Comparison of ENCODE assay signal across 1 cellular context in the genomic region with DNA sequence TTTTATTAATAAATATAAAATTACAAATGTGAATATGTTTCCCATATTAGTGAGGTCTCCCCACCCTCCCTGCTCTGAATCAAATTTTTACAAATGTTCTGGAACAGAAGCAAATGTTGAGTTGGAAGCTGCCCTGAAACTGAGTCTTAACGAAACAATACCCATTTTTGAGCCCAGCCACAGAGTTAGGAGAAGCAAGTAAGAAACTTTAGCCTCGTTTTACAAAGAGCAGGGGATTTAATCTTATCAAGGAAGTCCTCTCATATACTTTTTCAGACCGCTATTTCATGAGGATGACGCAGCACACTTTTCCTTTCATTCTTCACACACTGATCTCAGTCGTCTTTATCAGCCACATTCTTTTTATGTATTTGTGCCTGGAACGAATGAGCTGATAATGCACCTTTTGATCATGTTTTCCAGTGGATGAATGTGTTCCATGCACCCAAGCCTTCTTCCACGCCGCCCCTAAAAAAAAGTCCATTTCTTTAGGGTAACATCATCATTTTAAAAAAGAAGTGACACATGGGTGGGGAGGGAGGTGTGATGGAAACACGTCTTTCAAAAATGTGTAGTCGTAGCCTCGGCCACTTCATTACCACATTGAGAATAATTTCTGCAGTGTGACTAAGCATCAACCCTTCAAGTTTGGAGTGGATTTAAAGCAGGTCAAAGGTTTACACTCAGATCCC.
A peak's percentile ranks its signal among the peaks of the same experiment; 100 is the strongest.
TF ChIP-seq lines count a peak whose summit lies in the region.

No MANE protein-coding gene starts in this region.

TF ChIP-seq in K562, 482 proteins besides CTCF, POLR2A, EP300 and RAD21 (continued from another document and continues in another):
- no peak for TF ChIP-seq CREB3 (tag; conservative IDR thresholded peaks at IDR 0.05; ENCODE audit: low read depth)
- TF ChIP-seq RBM39 (optimal IDR thresholded peaks at IDR 0.05; ENCODE audit: low read depth, low read length), result no peak
- no peak for TF ChIP-seq PTTG1 (tag; IDR thresholded peaks at IDR 0.05; ENCODE audit: low read depth)
- no peak for TF ChIP-seq YBX1 (IDR thresholded peaks at IDR 0.05)
- no peak for TF ChIP-seq ZNF347 (CRISPR knock-in tag; IDR thresholded peaks at IDR 0.05; ENCODE audit: low read depth)
- TF ChIP-seq ZNF324 (CRISPR knock-in tag; IDR thresholded peaks at IDR 0.05), result no peak
- TF ChIP-seq CREM (IDR thresholded peaks at IDR 0.05; ENCODE audit: low read depth), result peak; percentile 58
- no peak for TF ChIP-seq ZNF436 (CRISPR knock-in tag; IDR thresholded peaks at IDR 0.05)
- TF ChIP-seq ZNF133 (CRISPR knock-in tag; IDR thresholded peaks at IDR 0.05), result no peak
- no peak; the same call in 1 of the 2 replicates for TF ChIP-seq CC2D1A (IDR thresholded peaks at IDR 0.05)
- TF ChIP-seq, protein P1, sequence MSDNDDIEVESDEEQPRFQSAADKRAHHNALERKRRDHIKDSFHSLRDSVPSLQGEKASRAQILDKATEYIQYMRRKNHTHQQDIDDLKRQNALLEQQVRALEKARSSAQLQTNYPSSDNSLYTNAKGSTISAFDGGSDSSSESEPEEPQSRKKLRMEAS (CRISPR knock-in tag; IDR thresholded peaks at IDR 0.05), result no peak
- TF ChIP-seq ZNF511 (CRISPR knock-in tag; IDR thresholded peaks at IDR 0.05), result no peak
- no peak for TF ChIP-seq U2AF1 (optimal IDR thresholded peaks at IDR 0.05; ENCODE audit: low read depth, low read length)
- TF ChIP-seq CHD2 (IDR thresholded peaks at IDR 0.05; ENCODE audit: low read depth, low read length), result no peak
- no peak for TF ChIP-seq ATF2 (CRISPR knock-in tag; IDR thresholded peaks at IDR 0.05)
- no peak for TF ChIP-seq PCBP1 (IDR thresholded peaks at IDR 0.05; ENCODE audit: low read depth, low read length, poor library complexity, severe bottlenecking)
- TF ChIP-seq CHD4 (IDR thresholded peaks at IDR 0.05; ENCODE audit: insufficient read depth, insufficient replicate concordance, low read depth, low read length, poor library complexity, severe bottlenecking), result no peak
- peak; percentile 11 for TF ChIP-seq HDAC3 (IDR thresholded peaks at IDR 0.05; ENCODE audit: borderline replicate concordance, partially characterized antibody)
- no peak for TF ChIP-seq PCBP2 (IDR thresholded peaks at IDR 0.05; ENCODE audit: low read depth, low read length, poor library complexity, severe bottlenecking)
- TF ChIP-seq ZNF274 (IDR thresholded peaks at IDR 0.05; ENCODE audit: borderline replicate concordance, low read depth, low read length), result no peak
- no peak for TF ChIP-seq ZNF12 (CRISPR knock-in tag; IDR thresholded peaks at IDR 0.05)
- TF ChIP-seq GATAD2B (IDR thresholded peaks at IDR 0.05; ENCODE audit: borderline replicate concordance), result 0 out of 2 replicates have a peak, but pooled peaks have one; percentile 48
- TF ChIP-seq KLF13 (tag; IDR thresholded peaks at IDR 0.05; ENCODE audit: borderline replicate concordance, low read depth), result no peak
- no peak for TF ChIP-seq SLC30A9 (CRISPR knock-in tag; IDR thresholded peaks at IDR 0.05)
- TF ChIP-seq, protein P2, sequence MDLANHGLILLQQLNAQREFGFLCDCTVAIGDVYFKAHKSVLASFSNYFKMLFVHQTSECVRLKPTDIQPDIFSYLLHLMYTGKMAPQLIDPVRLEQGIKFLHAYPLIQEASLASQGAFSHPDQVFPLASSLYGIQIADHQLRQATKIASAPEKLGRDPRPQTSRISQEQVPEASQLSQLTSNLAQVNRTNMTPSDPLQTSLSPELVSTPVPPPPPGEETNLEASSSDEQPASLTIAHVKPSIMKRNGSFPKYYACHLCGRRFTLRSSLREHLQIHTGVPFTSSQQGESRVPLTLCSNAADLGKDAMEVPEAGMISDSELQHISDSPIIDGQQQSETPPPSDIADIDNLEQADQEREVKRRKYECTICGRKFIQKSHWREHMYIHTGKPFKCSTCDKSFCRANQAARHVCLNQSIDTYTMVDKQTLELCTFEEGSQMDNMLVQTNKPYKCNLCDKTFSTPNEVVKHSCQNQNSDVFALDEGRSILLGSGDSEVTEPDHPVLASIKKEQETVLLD (IDR thresholded peaks at IDR 0.05), result 0 out of 2 replicates have a peak, but pooled peaks have one; percentile 22
- no peak for TF ChIP-seq MYBL2 (IDR thresholded peaks at IDR 0.05; ENCODE audit: low read depth)
- no peak for TF ChIP-seq MYBL2 (CRISPR knock-in tag; IDR thresholded peaks at IDR 0.05; ENCODE audit: borderline replicate concordance)
- no peak for TF ChIP-seq ETS2 (tag; IDR thresholded peaks at IDR 0.05; ENCODE audit: borderline replicate concordance, poor library complexity, severe bottlenecking)
- TF ChIP-seq HNRNPL (IDR thresholded peaks at IDR 0.05; ENCODE audit: low read depth, low read length), result no peak
- no peak for TF ChIP-seq SMAD4 (CRISPR knock-in tag; conservative IDR thresholded peaks at IDR 0.05)
- TF ChIP-seq, protein P3, sequence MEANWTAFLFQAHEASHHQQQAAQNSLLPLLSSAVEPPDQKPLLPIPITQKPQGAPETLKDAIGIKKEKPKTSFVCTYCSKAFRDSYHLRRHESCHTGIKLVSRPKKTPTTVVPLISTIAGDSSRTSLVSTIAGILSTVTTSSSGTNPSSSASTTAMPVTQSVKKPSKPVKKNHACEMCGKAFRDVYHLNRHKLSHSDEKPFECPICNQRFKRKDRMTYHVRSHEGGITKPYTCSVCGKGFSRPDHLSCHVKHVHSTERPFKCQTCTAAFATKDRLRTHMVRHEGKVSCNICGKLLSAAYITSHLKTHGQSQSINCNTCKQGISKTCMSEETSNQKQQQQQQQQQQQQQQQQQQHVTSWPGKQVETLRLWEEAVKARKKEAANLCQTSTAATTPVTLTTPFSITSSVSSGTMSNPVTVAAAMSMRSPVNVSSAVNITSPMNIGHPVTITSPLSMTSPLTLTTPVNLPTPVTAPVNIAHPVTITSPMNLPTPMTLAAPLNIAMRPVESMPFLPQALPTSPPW (CRISPR knock-in tag; IDR thresholded peaks at IDR 0.05), result no peak
- TF ChIP-seq SRSF9 (IDR thresholded peaks at IDR 0.05; ENCODE audit: borderline replicate concordance, low read depth, low read length), result no peak
- no peak for TF ChIP-seq ZNF395 (CRISPR knock-in tag; IDR thresholded peaks at IDR 0.05)
- TF ChIP-seq SAFB2 (IDR thresholded peaks at IDR 0.05; ENCODE audit: borderline replicate concordance, low read depth, low read length, severe bottlenecking), result no peak
- no peak for TF ChIP-seq RBFOX2 (IDR thresholded peaks at IDR 0.05; ENCODE audit: low read depth, low read length)
- 0 out of 2 replicates have a peak, but pooled peaks have one; percentile 49 for TF ChIP-seq EHMT2 (IDR thresholded peaks at IDR 0.05)
- no peak for TF ChIP-seq RBBP5 (IDR thresholded peaks at IDR 0.05; ENCODE audit: borderline replicate concordance, insufficient read depth, low read length, poor library complexity, severe bottlenecking)
- TF ChIP-seq, protein P4, sequence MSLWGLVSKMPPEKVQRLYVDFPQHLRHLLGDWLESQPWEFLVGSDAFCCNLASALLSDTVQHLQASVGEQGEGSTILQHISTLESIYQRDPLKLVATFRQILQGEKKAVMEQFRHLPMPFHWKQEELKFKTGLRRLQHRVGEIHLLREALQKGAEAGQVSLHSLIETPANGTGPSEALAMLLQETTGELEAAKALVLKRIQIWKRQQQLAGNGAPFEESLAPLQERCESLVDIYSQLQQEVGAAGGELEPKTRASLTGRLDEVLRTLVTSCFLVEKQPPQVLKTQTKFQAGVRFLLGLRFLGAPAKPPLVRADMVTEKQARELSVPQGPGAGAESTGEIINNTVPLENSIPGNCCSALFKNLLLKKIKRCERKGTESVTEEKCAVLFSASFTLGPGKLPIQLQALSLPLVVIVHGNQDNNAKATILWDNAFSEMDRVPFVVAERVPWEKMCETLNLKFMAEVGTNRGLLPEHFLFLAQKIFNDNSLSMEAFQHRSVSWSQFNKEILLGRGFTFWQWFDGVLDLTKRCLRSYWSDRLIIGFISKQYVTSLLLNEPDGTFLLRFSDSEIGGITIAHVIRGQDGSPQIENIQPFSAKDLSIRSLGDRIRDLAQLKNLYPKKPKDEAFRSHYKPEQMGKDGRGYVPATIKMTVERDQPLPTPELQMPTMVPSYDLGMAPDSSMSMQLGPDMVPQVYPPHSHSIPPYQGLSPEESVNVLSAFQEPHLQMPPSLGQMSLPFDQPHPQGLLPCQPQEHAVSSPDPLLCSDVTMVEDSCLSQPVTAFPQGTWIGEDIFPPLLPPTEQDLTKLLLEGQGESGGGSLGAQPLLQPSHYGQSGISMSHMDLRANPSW (CRISPR knock-in tag; IDR thresholded peaks at IDR 0.05), result no peak
- no peak for TF ChIP-seq RERE (CRISPR knock-in tag; IDR thresholded peaks at IDR 0.05; ENCODE audit: borderline replicate concordance)
- no peak for TF ChIP-seq SIX5 (IDR thresholded peaks at IDR 0.05; ENCODE audit: borderline replicate concordance in 1 of 2, insufficient read depth in 1 of 2, low read depth in 1 of 2, low read length in 2 of 2)
- TF ChIP-seq HDGF (IDR thresholded peaks at IDR 0.05), result no peak
- no peak for TF ChIP-seq ZNF444 (CRISPR knock-in tag; IDR thresholded peaks at IDR 0.05)
- no peak for TF ChIP-seq NEUROD1 (IDR thresholded peaks at IDR 0.05; ENCODE audit: borderline replicate concordance, low read depth, low read length, partially characterized antibody)
- no peak; the same call in 1 of the 2 replicates for TF ChIP-seq ETV1 (tag; conservative IDR thresholded peaks at IDR 0.05; ENCODE audit: low read depth)
- peak; percentile 88 for TF ChIP-seq SMARCA4 (IDR thresholded peaks at IDR 0.05)
- no peak for TF ChIP-seq ZNF224 (CRISPR knock-in tag; IDR thresholded peaks at IDR 0.05)
- TF ChIP-seq TBL1XR1 (IDR thresholded peaks at IDR 0.05; ENCODE audit: low read length in 2 of 2), result no peak; a peak in 1 of 4 replicates
- no peak for TF ChIP-seq HOXB6 (CRISPR knock-in tag; IDR thresholded peaks at IDR 0.05; ENCODE audit: borderline replicate concordance)
- no peak for TF ChIP-seq RHOXF2B (CRISPR knock-in tag; conservative IDR thresholded peaks at IDR 0.05)
- no peak for TF ChIP-seq CREB1 (IDR thresholded peaks at IDR 0.05)
- TF ChIP-seq CREB1 (CRISPR knock-in tag; IDR thresholded peaks at IDR 0.05), result peak; percentile 46; the same call in 1 of the 2 replicates
- no peak for TF ChIP-seq THRAP3 (IDR thresholded peaks at IDR 0.05; ENCODE audit: borderline replicate concordance)
